Comparison of ENCODE assay signal across 1 cellular context in the genomic region with DNA sequence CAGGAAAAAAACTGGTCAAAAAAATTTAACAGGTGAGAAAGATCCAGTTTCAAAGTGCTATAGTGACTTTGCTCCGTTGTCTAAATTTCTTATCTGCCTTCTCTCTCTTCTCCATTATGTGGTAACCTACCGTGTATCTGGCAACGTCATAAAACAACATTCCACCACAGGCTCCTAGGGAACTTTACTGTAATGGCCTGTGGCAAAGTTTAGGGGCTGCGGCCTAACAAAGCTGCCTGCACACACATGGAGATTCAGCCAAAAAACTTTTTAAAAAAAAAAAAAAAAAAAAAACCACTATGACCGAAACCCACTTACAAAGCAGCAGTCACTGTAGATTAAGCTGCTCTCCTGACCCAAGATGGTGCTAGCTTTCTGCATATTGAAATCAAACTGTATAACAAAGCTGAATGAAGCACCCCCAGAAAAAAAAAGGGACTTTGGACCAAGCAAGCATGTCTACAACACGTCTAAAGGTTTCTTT.
TF ChIP-seq lines count a peak whose summit lies in the region.

No MANE protein-coding gene starts in this region.

TF ChIP-seq in IMR-90, 13 proteins besides CTCF, POLR2A, EP300 and RAD21:
- no peak for TF ChIP-seq CEBPB (IDR thresholded peaks at IDR 0.05; ENCODE audit: low read depth, low read length)
- TF ChIP-seq RFX5 (IDR thresholded peaks at IDR 0.05; ENCODE audit: low read depth, low read length), result no peak
